ENCODE assay signal across 13 cellular contexts in genomic region chr1:152777510-152778137, GRCh38. TPM values are rescaled to one million over a fixed set of nuclear protein-coding genes. Genes with fewer than 3 reads are reported as not detected.
DNase-seq lines count a peak whose midpoint lies in the region; ATAC-seq and TF ChIP-seq lines count a peak whose summit lies in the region.
"Had no signal": no experiment of that assay in that cellular context is flagged by ENCODE, and none has a peak within 500 bp of the region (broad histone marks: within the 10 kb centered on the region; RNA-seq: fewer than 3 reads in every experiment).

No MANE protein-coding gene starts in this region.

- peaks cover 2% of the 10 kb centered on the region for H3K27me3 Mint-ChIP-seq in endothelial cell (ENCODE audit: unreplicated experiment)
- peaks cover 8% of the 10 kb centered on the region for H3K27me3 Mint-ChIP-seq in activated CD4-positive, alpha-beta T cell treated with anti-CD3 and anti-CD28 coated beads, Interleukin-2, amount 10 ng/mL, durations not matched to agents 7 days and 5 days

- DNase-seq in GM10248 (ENCODE audit: extremely low spot score) (no peak), NB4 (ENCODE audit: low read depth) (peak; percentile 41), endothelial cell (ENCODE audit: low spot score) (peak; percentile 51)
- DNase-seq in activated CD4-positive, alpha-beta T cell treated with anti-CD3 and anti-CD28 coated beads, Interleukin-2, amount 10 ng/mL, durations not matched to agents 7 days and 5 days, result no peak
- DNase-seq: activated CD8-positive, alpha-beta memory T cell treated with anti-CD3 and anti-CD28 coated beads, Interleukin-2, amount 50 U/mL, for 4 hours; central memory CD4-positive, alpha-beta T cell; natural killer cell; Right ventricle myocardium superior had no signal

- H3K27ac ChIP-seq in C4-2B, result no peak overlapping the region
- H3K27ac ChIP-seq: thoracic aorta had no signal

- ATAC-seq in HG02938 (IDR thresholded peaks at IDR 0.05; ENCODE audit: unreplicated experiment), result no peak
- ATAC-seq in HG02798 (IDR thresholded peaks at IDR 0.05; ENCODE audit: poor library complexity, unreplicated experiment), result no peak
- no peak for ATAC-seq in GM18517 (IDR thresholded peaks at IDR 0.05; ENCODE audit: unreplicated experiment)
- ATAC-seq: natural killer cell had no signal

- no peaks in the 10 kb centered on the region for H3K36me3 Mint-ChIP-seq in endothelial cell (ENCODE audit: low read depth, unreplicated experiment)
- H3K36me3 Mint-ChIP-seq in activated CD4-positive, alpha-beta T cell treated with anti-CD3 and anti-CD28 coated beads, Interleukin-2, amount 10 ng/mL, durations not matched to agents 7 days and 5 days (ENCODE audit: low read depth), result no peaks in the 10 kb centered on the region
- H3K36me3 Mint-ChIP-seq: natural killer cell had no signal

- TF ChIP-seq POLR2A in NB4 (IDR thresholded peaks at IDR 0.05; ENCODE audit: extremely low read depth, insufficient read length), result no peak

- no peak overlapping the region for H3K27ac Mint-ChIP-seq in endothelial cell (ENCODE audit: unreplicated experiment)
- H3K27ac Mint-ChIP-seq in activated CD4-positive, alpha-beta T cell treated with anti-CD3 and anti-CD28 coated beads, Interleukin-2, amount 10 ng/mL, durations not matched to agents 7 days and 5 days, result no peak overlapping the region
- H3K27ac Mint-ChIP-seq: natural killer cell had no signal

- H3K4me1 Mint-ChIP-seq in endothelial cell (ENCODE audit: unreplicated experiment), result no peaks in the 10 kb centered on the region
- no peaks in the 10 kb centered on the region for H3K4me1 Mint-ChIP-seq in activated CD4-positive, alpha-beta T cell treated with anti-CD3 and anti-CD28 coated beads, Interleukin-2, amount 10 ng/mL, durations not matched to agents 7 days and 5 days
- H3K4me1 Mint-ChIP-seq: natural killer cell had no signal

- CTCF ChIA-PET in GM10248 (lab: Yijun Ruan, JAX), result interaction anchor here (1.1 to 1.3 kb wide), 4 partner anchors 9 to 124 kb away, joined by 4 to 5 read pairs (median 4); no protein-coding TSS in a partner anchor
- CTCF ChIA-PET in activated CD4-positive, alpha-beta T cell treated with anti-CD3 and anti-CD28 coated beads, Interleukin-2, amount 10 ng/mL, durations not matched to agents 7 days and 5 days (lab: Charles Lee), result no interaction called here

- TF ChIP-seq CTCF in C4-2B (conservative IDR thresholded peaks at IDR 0.05), result peak; percentile 78
- peak; percentile 32 for TF ChIP-seq CTCF in GM10248 (IDR thresholded peaks at IDR 0.05; ENCODE audit: control extremely low read depth, extremely low read depth, low read depth, missing control alignments)
- TF ChIP-seq CTCF in NB4 (IDR thresholded peaks at IDR 0.05; ENCODE audit: low read depth, low read length), result peak; percentile 71
- peak; percentile 41 for TF ChIP-seq CTCF in endothelial cell (IDR thresholded peaks at IDR 0.05; ENCODE audit: unreplicated experiment)

- H3K9me3 Mint-ChIP-seq in endothelial cell (ENCODE audit: unreplicated experiment), result no peaks in the 10 kb centered on the region
- no peaks in the 10 kb centered on the region for H3K9me3 Mint-ChIP-seq in activated CD4-positive, alpha-beta T cell treated with anti-CD3 and anti-CD28 coated beads, Interleukin-2, amount 10 ng/mL, durations not matched to agents 7 days and 5 days

- H3K4me3 Mint-ChIP-seq in endothelial cell (ENCODE audit: unreplicated experiment), result no peak overlapping the region
- H3K4me3 Mint-ChIP-seq in activated CD4-positive, alpha-beta T cell treated with anti-CD3 and anti-CD28 coated beads, Interleukin-2, amount 10 ng/mL, durations not matched to agents 7 days and 5 days, result no peak overlapping the region
- H3K4me3 Mint-ChIP-seq: natural killer cell had no signal

- H3K4me3 ChIP-seq in NB4 (ENCODE audit: low read depth, low read length), result no peak overlapping the region
- H3K4me3 ChIP-seq: thoracic aorta had no signal

- POLR2A ChIA-PET in GM10248 (lab: Yijun Ruan, JAX), result no interaction called here
- POLR2A ChIA-PET in activated CD4-positive, alpha-beta T cell treated with anti-CD3 and anti-CD28 coated beads, Interleukin-2, amount 10 ng/mL, durations not matched to agents 7 days and 5 days (lab: Charles Lee), result no interaction called here

RNA-seq across cellular contexts. Expression of gene LCE1F, which starts 2.7 kb away (rescaled TPM):
- not detected for total RNA-seq in endothelial cell (ENCODE audit: unreplicated experiment)
- not detected for total RNA-seq in activated CD4-positive, alpha-beta T cell treated with anti-CD3 and anti-CD28 coated beads, Interleukin-2, amount 10 ng/mL, durations not matched to agents 7 days and 5 days
- total RNA-seq: natural killer cell, Right ventricle myocardium superior, thoracic aorta had no signal

RNA-seq across cellular contexts. Expression of gene LCE1E, which starts 8.4 kb away (rescaled TPM):
- not detected for total RNA-seq in endothelial cell (ENCODE audit: unreplicated experiment)
- total RNA-seq in activated CD4-positive, alpha-beta T cell treated with anti-CD3 and anti-CD28 coated beads, Interleukin-2, amount 10 ng/mL, durations not matched to agents 7 days and 5 days, result not detected
- total RNA-seq: natural killer cell, Right ventricle myocardium superior, thoracic aorta had no signal

RNA-seq across cellular contexts. Expression of gene LCE1D, which starts 18.9 kb away (rescaled TPM):
- not detected for total RNA-seq in endothelial cell (ENCODE audit: unreplicated experiment)
- not detected for total RNA-seq in activated CD4-positive, alpha-beta T cell treated with anti-CD3 and anti-CD28 coated beads, Interleukin-2, amount 10 ng/mL, durations not matched to agents 7 days and 5 days
- total RNA-seq: natural killer cell, Right ventricle myocardium superior, thoracic aorta had no signal

RNA-seq across cellular contexts. Expression of gene KPRP, which starts 19.8 kb away (rescaled TPM):
- not detected for total RNA-seq in endothelial cell (ENCODE audit: unreplicated experiment)
- not detected for total RNA-seq in activated CD4-positive, alpha-beta T cell treated with anti-CD3 and anti-CD28 coated beads, Interleukin-2, amount 10 ng/mL, durations not matched to agents 7 days and 5 days
- total RNA-seq: natural killer cell, Right ventricle myocardium superior had no signal

RNA-seq across cellular contexts. Expression of gene LCE1C, which starts 28.8 kb away (rescaled TPM):
- not detected for total RNA-seq in endothelial cell (ENCODE audit: unreplicated experiment)
- total RNA-seq in activated CD4-positive, alpha-beta T cell treated with anti-CD3 and anti-CD28 coated beads, Interleukin-2, amount 10 ng/mL, durations not matched to agents 7 days and 5 days, result not detected
- total RNA-seq: natural killer cell, Right ventricle myocardium superior had no signal

Comparison
In these comparisons a context has a peak if more than half of its experiments do, and no peak if none do; other contexts are left out.
1. DNase-seq: peak in NB4 (single experiment) and endothelial cell (single experiment); none in GM10248 (single experiment) and activated CD4-positive, alpha-beta T cell treated with anti-CD3 and anti-CD28 coated beads, Interleukin-2, amount 10 ng/mL, durations not matched to agents 7 days and 5 days (single experiment).
2. Peak in every context shown above with its lines, with median percentiles within 50 percentile points of each other: CTCF ChIP-seq.